ENCODE assay signal across 31 cellular contexts in the genomic region with DNA sequence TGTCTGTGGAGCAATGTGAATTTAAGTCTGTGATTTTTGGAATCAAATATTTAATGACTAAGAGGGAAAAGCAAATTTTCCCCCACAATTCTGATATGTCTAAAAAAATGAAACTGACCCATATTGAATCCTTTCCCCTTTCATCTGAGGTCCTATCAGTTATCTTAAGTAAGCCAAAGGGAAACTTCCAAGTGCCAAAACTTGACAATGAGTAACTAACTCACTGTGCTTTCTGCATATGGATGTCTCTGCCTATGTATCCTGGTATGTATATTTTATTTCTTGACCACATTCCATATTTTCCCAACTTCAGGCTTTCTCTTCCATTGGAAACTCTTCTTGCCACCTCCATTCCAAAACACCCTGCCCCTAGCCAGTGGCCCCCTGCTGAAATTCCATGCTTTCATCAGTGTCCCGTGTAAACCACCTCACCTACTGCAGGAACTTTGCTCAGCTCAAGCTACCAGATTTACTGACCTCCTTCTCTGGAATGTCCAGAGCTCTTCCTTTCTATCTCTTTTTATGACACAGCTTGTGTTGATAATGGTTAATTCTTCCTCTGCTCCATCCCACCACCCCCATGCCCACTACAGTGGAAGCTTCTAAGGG. TPM values are rescaled to one million over a fixed set of nuclear protein-coding genes. Genes with fewer than 3 reads are reported as not detected.
"Had no signal": no experiment of that assay in that cellular context is flagged by ENCODE, and none has a peak within 500 bp of the region (broad histone marks: within the 10 kb centered on the region; RNA-seq: fewer than 3 reads in every experiment).

No MANE protein-coding gene starts in this region.

- H3K9me3 Mint-ChIP-seq: nephron progenitor cell, type B pancreatic cell had no signal

- H3K27ac Mint-ChIP-seq: mesothelial cell of epicardium; naive B cell; natural killer cell; nephron progenitor cell; neural progenitor cell; progenitor cell of endocrine pancreas; stimulated activated memory B cell treated with anti-CD40 and anti-IgM and Interleukin-4, amounts not matched to agents 10 μg/mL and 1 μg/mL and 100 μg/mL, for 72 hours; type B pancreatic cell had no signal

- H3K27ac ChIP-seq: heart right ventricle, left lung, neural progenitor cell, neutrophil, sigmoid colon, spleen, suprapubic skin, thoracic aorta, tibial artery, uterus had no signal

- H3K4me1 ChIP-seq: heart right ventricle, left lung, sigmoid colon, spleen, suprapubic skin, tibial artery, uterus had no signal

- H3K9ac ChIP-seq: neural progenitor cell had no signal

- H3K27me3 ChIP-seq: heart right ventricle, left lung, neural progenitor cell, neutrophil, sigmoid colon, spleen, suprapubic skin, tibial artery, uterus had no signal

- H3K36me3 Mint-ChIP-seq: mesothelial cell of epicardium; naive B cell; natural killer cell; stimulated activated memory B cell treated with anti-CD40 and anti-IgM and Interleukin-4, amounts not matched to agents 10 μg/mL and 1 μg/mL and 100 μg/mL, for 72 hours had no signal

- H3K27me3 Mint-ChIP-seq: naive B cell; progenitor cell of endocrine pancreas; stimulated activated memory B cell treated with anti-CD40 and anti-IgM and Interleukin-4, amounts not matched to agents 10 μg/mL and 1 μg/mL and 100 μg/mL, for 72 hours had no signal

- ATAC-seq: heart right ventricle; left cardiac atrium; natural killer cell; right cardiac atrium; stimulated activated memory B cell treated with anti-CD40 and anti-IgM and Interleukin-4, amounts not matched to agents 10 μg/mL and 1 μg/mL and 100 μg/mL, for 72 hours; stimulated activated naive CD8-positive, alpha-beta T cell treated with anti-CD3 and anti-CD28 coated beads, Interleukin-15, Interleukin-2, amounts not matched to agents 100 U/mL and 50 U/mL, for 24 hours had no signal

- H2AFZ ChIP-seq: neural progenitor cell had no signal

- FAIRE-seq: keratinocyte, small intestine had no signal

- DNase-seq: heart right ventricle; hippocampal formation; kidney glomerular epithelial cell; left cardiac atrium; left lung; mesendoderm; naive B cell; natural killer cell; nephron progenitor cell; occipital lobe; retina; right cardiac atrium; sigmoid colon; spleen; stimulated activated CD4-positive, alpha-beta T cell treated with anti-CD3 and anti-CD28 coated beads, Interleukin-4, amount 100 ng/mL, for 4 hours; stimulated activated CD8-positive, alpha-beta memory T cell treated with anti-CD3 and anti-CD28 coated beads, Interleukin-4, amount 100 ng/mL, for 48 hours; stimulated activated naive CD8-positive, alpha-beta T cell treated with anti-CD3 and anti-CD28 coated beads, Interleukin-15, Interleukin-2, amounts not matched to agents 100 U/mL and 50 U/mL, for 24 hours; tibial artery; uterus had no signal

- H3K4me1 Mint-ChIP-seq: mesothelial cell of epicardium; naive B cell; natural killer cell; nephron progenitor cell; neural progenitor cell; stimulated activated memory B cell treated with anti-CD40 and anti-IgM and Interleukin-4, amounts not matched to agents 10 μg/mL and 1 μg/mL and 100 μg/mL, for 72 hours had no signal

- H3K4me2 ChIP-seq: neural progenitor cell had no signal

- H3K9me3 ChIP-seq: left lung, neutrophil, sigmoid colon, spleen, suprapubic skin, thoracic aorta, tibial artery, uterus had no signal

- H3K4me3 Mint-ChIP-seq: mesothelial cell of epicardium; naive B cell; natural killer cell; nephron progenitor cell; neural progenitor cell; stimulated activated memory B cell treated with anti-CD40 and anti-IgM and Interleukin-4, amounts not matched to agents 10 μg/mL and 1 μg/mL and 100 μg/mL, for 72 hours; type B pancreatic cell had no signal

- H3K4me3 ChIP-seq: heart right ventricle, left lung, lung, neural progenitor cell, sigmoid colon, spleen, suprapubic skin, thoracic aorta, tibial artery, uterus had no signal

- H3K36me3 ChIP-seq: heart right ventricle, left lung, neural progenitor cell, neutrophil, sigmoid colon, spleen, suprapubic skin, thoracic aorta, tibial artery, uterus had no signal

RNA-seq across cellular contexts. Expression of a gene that starts 59.0 kb away (rescaled TPM):
- total RNA-seq: heart right ventricle, left cardiac atrium, mononuclear cell, natural killer cell, right cardiac atrium, spleen, thoracic aorta had no signal
- polyA plus RNA-seq: heart right ventricle, keratinocyte had no signal
